In genomic region chr1:201016211-201016651, GRCh38 we compare ENCODE assay signal across 8 cellular contexts. TPM values are rescaled to one million over a fixed set of nuclear protein-coding genes. Genes with fewer than 3 reads are reported as not detected.
DNase-seq lines count a peak whose midpoint lies in the region; ATAC-seq and TF ChIP-seq lines count a peak whose summit lies in the region.

No MANE protein-coding gene starts in this region.

- H3K9me3 Mint-ChIP-seq in activated naive CD4-positive, alpha-beta T cell treated with anti-CD3 and anti-CD28 coated beads for 36 hours, result no peaks in the 10 kb centered on the region
- H3K9me3 Mint-ChIP-seq in stimulated activated naive CD8-positive, alpha-beta T cell treated with anti-CD3 and anti-CD28 coated beads, Interleukin-15, amount 100 ng/mL, for 72 hours, result no peaks in the 10 kb centered on the region

- intact Hi-C loops in activated naive CD4-positive, alpha-beta T cell treated with anti-CD3 and anti-CD28 coated beads for 36 hours (cut with micrococcal nuclease), result loop anchor here (5.0 kb wide), 1 partner anchor 436 kb away; no protein-coding TSS in a partner anchor
- intact Hi-C loops in OCI-LY7 (cut with micrococcal nuclease; ENCODE audit: unreplicated experiment), result no loop called here

- H2AFZ ChIP-seq in OCI-LY7 (ENCODE audit: low read length), result no peak overlapping the region

- TF ChIP-seq CTCF in OCI-LY7 (conservative IDR thresholded peaks at IDR 0.05; ENCODE audit: low read length), result no peak

- H3K9me2 ChIP-seq in OCI-LY7 (ENCODE audit: insufficient read depth, low read length), result no peaks in the 10 kb centered on the region

- 0 out of 2 replicates have a peak overlapping the region, but pooled peaks have one; percentile 12 for H3K4me2 ChIP-seq in OCI-LY7 (ENCODE audit: low read length)

- POLR2A ChIA-PET in OCI-LY7 (lab: Charles Lee), result interaction anchor here (0.8 to 1.5 kb wide), 6 partner anchors 9 to 678 kb away, joined by 3 to 8 read pairs (median 4); partner anchors contain the start of gene DDX59

- peaks cover 24% of the 10 kb centered on the region for H3K79me2 ChIP-seq in OCI-LY7 (ENCODE audit: insufficient read depth, low read depth, low read length)

- H3K36me3 ChIP-seq in OCI-LY7 (ENCODE audit: insufficient read depth, low read length), result no peaks in the 10 kb centered on the region

- no peak overlapping the region for H3K4me3 ChIP-seq in OCI-LY7 (ENCODE audit: low read depth, low read length, poor library complexity, severe bottlenecking)

- peaks cover 65% of the 10 kb centered on the region for H3K4me1 ChIP-seq in OCI-LY7 (ENCODE audit: insufficient read depth, low read length, poor library complexity, severe bottlenecking)

- H3K36me3 Mint-ChIP-seq in activated naive CD4-positive, alpha-beta T cell treated with anti-CD3 and anti-CD28 coated beads for 36 hours (ENCODE audit: low read depth), result peaks cover 11% of the 10 kb centered on the region

- H3K27ac Mint-ChIP-seq in activated naive CD4-positive, alpha-beta T cell treated with anti-CD3 and anti-CD28 coated beads for 36 hours, result peak overlapping the region; percentile 82
- peak overlapping the region; percentile 77 to 98 for H3K27ac Mint-ChIP-seq in stimulated activated naive CD8-positive, alpha-beta T cell treated with anti-CD3 and anti-CD28 coated beads, Interleukin-15, amount 100 ng/mL, for 72 hours

- no peak for DNase-seq in activated naive CD4-positive, alpha-beta T cell treated with anti-CD3 and anti-CD28 coated beads for 36 hours
- DNase-seq in activated naive CD4-positive, alpha-beta T cell treated with anti-CD3 and anti-CD28 coated beads, Interleukin-2, amount 50 U/mL, for 16 hours, result no peak
- DNase-seq in OCI-LY7 (ENCODE audit: low spot score) (no peak), glomerular visceral epithelial cell (ENCODE audit: extremely low spot score) (peak; percentile 55), NOMO-1 treated with DMSO at 0.1 percent for 48 hours (lab: John Stamatoyannopoulos, UW; ENCODE audit: unreplicated experiment) (no peak)
- no peak for DNase-seq in stimulated activated naive CD8-positive, alpha-beta T cell treated with anti-CD3 and anti-CD28 coated beads, Interleukin-15, amount 100 ng/mL, for 72 hours

- no TSS peak for BruUV-seq in OCI-LY7 (replicated peaks; lab: Mats Ljungman, UMichigan)

- no peaks in the 10 kb centered on the region for H3K27me3 Mint-ChIP-seq in activated naive CD4-positive, alpha-beta T cell treated with anti-CD3 and anti-CD28 coated beads for 36 hours (ENCODE audit: low read depth)
- no peaks in the 10 kb centered on the region for H3K27me3 Mint-ChIP-seq in stimulated activated naive CD8-positive, alpha-beta T cell treated with anti-CD3 and anti-CD28 coated beads, Interleukin-15, amount 100 ng/mL, for 72 hours

- CTCF ChIA-PET in activated naive CD4-positive, alpha-beta T cell treated with anti-CD3 and anti-CD28 coated beads for 36 hours (lab: Charles Lee), result interaction anchor here (1.0 to 4.2 kb wide), 7 partner anchors 10 to 97 kb away, joined by 3 to 40 read pairs (median 13); no protein-coding TSS in a partner anchor
- CTCF ChIA-PET in OCI-LY7 (lab: Charles Lee; ENCODE audit: unreplicated experiment), result interaction anchor here (1.1 kb wide), 1 partner anchor 37 kb away, joined by 5 read pairs; no protein-coding TSS in a partner anchor

- H3K4me1 Mint-ChIP-seq in activated naive CD4-positive, alpha-beta T cell treated with anti-CD3 and anti-CD28 coated beads for 36 hours (ENCODE audit: low read depth), result peaks cover 92% of the 10 kb centered on the region
- H3K4me1 Mint-ChIP-seq in stimulated activated naive CD8-positive, alpha-beta T cell treated with anti-CD3 and anti-CD28 coated beads, Interleukin-15, amount 100 ng/mL, for 72 hours, result peaks cover 98% of the 10 kb centered on the region

- H3K9me3 ChIP-seq in OCI-LY7 (ENCODE audit: low read length), result no peaks in the 10 kb centered on the region

- ATAC-seq in stimulated activated naive CD8-positive, alpha-beta T cell treated with anti-CD3 and anti-CD28 coated beads, Interleukin-15, amount 100 ng/mL, for 72 hours, result no peak
- ATAC-seq in HG03565 (IDR thresholded peaks at IDR 0.05; ENCODE audit: unreplicated experiment) (no peak), GM21529 (IDR thresholded peaks at IDR 0.05; ENCODE audit: unreplicated experiment) (no peak)

- no peak overlapping the region for H3K27ac ChIP-seq in OCI-LY7 (ENCODE audit: low read depth, low read length, poor library complexity, severe bottlenecking)

- H3K4me3 Mint-ChIP-seq in activated naive CD4-positive, alpha-beta T cell treated with anti-CD3 and anti-CD28 coated beads for 36 hours, result no peak overlapping the region
- peak overlapping the region; percentile 56 to 71 for H3K4me3 Mint-ChIP-seq in stimulated activated naive CD8-positive, alpha-beta T cell treated with anti-CD3 and anti-CD28 coated beads, Interleukin-15, amount 100 ng/mL, for 72 hours

- no peaks in the 10 kb centered on the region for H4K20me1 ChIP-seq in OCI-LY7 (ENCODE audit: insufficient read depth, low read length)

RNA-seq across cellular contexts. Expression of gene KIF21B, which starts 7.3 kb away (rescaled TPM):
- total RNA-seq in activated naive CD4-positive, alpha-beta T cell treated with anti-CD3 and anti-CD28 coated beads for 36 hours, result 10 to 100 TPM; 45.5 to 46.3 TPM
- 25.0 and 30.5 TPM in 2 replicates for total RNA-seq in OCI-LY7 (2014; rRNA removed; shearing (Covaris generic))
- total RNA-seq in OCI-LY7 (2022), result 65.7 and 72.5 TPM in 2 replicates
